ENCODE assay signal across 1 cellular context in the genomic region with DNA sequence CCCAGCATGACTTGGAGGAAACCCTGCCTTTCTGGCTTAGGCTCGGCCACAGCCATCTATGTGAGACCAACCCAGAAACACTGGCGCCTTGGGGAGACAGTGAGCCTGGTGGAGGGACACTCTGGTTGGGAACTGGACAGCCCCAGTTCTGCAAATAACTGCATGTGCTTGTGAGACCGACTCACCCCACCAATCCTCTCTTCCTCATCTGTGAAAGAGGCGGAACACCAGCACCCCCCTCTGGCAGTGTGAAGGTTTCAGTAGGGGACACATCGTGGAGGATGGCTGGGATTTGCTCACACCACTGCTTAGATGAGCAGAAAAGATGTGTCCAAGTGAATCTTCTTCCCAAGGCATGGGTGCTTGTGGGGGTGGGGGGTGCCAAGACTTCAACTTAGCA.
TF ChIP-seq lines count a peak whose summit lies in the region.

No MANE protein-coding gene starts in this region.

TF ChIP-seq in H1, 55 proteins besides CTCF, POLR2A, EP300 and RAD21:
- TF ChIP-seq POU5F1 (IDR thresholded peaks at IDR 0.05; ENCODE audit: low read depth, low read length) (no peak), SIRT6 (IDR thresholded peaks at IDR 0.05; ENCODE audit: low read length) (no peak), ATF3 (IDR thresholded peaks at IDR 0.05; ENCODE audit: insufficient read depth, low read depth, low read length) (no peak), BRCA1 (IDR thresholded peaks at IDR 0.05; ENCODE audit: low read depth, low read length) (no peak)
- TF ChIP-seq, protein P1, sequence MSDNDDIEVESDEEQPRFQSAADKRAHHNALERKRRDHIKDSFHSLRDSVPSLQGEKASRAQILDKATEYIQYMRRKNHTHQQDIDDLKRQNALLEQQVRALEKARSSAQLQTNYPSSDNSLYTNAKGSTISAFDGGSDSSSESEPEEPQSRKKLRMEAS (IDR thresholded peaks at IDR 0.05): peak; percentile 52; the same call in 1 of the 2 replicates
